Comparison of ENCODE assay signal across 8 cellular contexts in genomic region chr11:66842896-66843775, GRCh38. TPM values are rescaled to one million over a fixed set of nuclear protein-coding genes. Genes with fewer than 3 reads are reported as not detected.
A peak's percentile ranks its signal among the peaks of the same experiment; 100 is the strongest.
DNase-seq lines count a peak whose midpoint lies in the region; ATAC-seq and TF ChIP-seq lines count a peak whose summit lies in the region.

RCE1 (plus strand) TSS chr11:66843441; CDS start chr11:66843456, 15 bp downstream.

- H2AFZ ChIP-seq in ACC112 (ENCODE audit: low read length, unreplicated experiment) = peak within 1 kb of the TSS; percentile 80

- H3K27me3 Mint-ChIP-seq in activated B cell treated with CpG ODN at 0.5 μM for 24 hours = no peaks in the 10 kb centered on the region

- peaks cover 35% of the 10 kb centered on the region for H3K36me3 Mint-ChIP-seq in activated B cell treated with CpG ODN at 0.5 μM for 24 hours (ENCODE audit: low read depth)

- intact Hi-C loops in activated B cell treated with CpG ODN at 0.5 μM for 24 hours (cut with micrococcal nuclease) = loop anchor here (1.0 to 10.0 kb wide), 6 partner anchors 13 to 790 kb away; partner anchors contain the start of genes ACTN3, BRMS1, SF3B2 and ZDHHC24

- H3K27ac ChIP-seq in ACC112 (ENCODE audit: low read depth, low read length) = peak within 1 kb of the TSS; percentile 88

- H3K4me3 ChIP-seq in ACC112 (ENCODE audit: low read depth, low read length) (peak within 1 kb of the TSS; percentile 98), cardiac fibroblast (replicated peaks in 1 of 2; ENCODE audit: low read depth in 2 of 2, low read length in 2 of 2) (peak within 1 kb of the TSS; percentile 98 to 99)

- POLR2A ChIA-PET in activated B cell treated with CpG ODN at 0.5 μM for 24 hours (lab: Charles Lee) = interaction anchor here (0.8 to 7.4 kb wide), 30 partner anchors 9 to 1228 kb away, joined by 3 to 123 read pairs (median 4); partner anchors contain the start of genes ACTN3, BRMS1, DPP3 and MRPL11

- peaks cover 45% of the 10 kb centered on the region for H3K4me1 Mint-ChIP-seq in activated B cell treated with CpG ODN at 0.5 μM for 24 hours

- peak within 1 kb of the TSS; percentile 92 for H3K4me3 Mint-ChIP-seq in activated B cell treated with CpG ODN at 0.5 μM for 24 hours

- H3K79me2 ChIP-seq in ACC112 (ENCODE audit: control insufficient read depth, insufficient read depth, low read length, unreplicated experiment) = peaks cover 52% of the 10 kb centered on the region

- CTCF ChIA-PET in activated B cell treated with CpG ODN at 0.5 μM for 24 hours (lab: Charles Lee) = interaction anchor here (1.4 kb wide), 2 partner anchors 9 to 27 kb away, joined by 4 to 5 read pairs; no protein-coding TSS in a partner anchor

- TF ChIP-seq CTCF in activated B cell treated with CpG ODN at 0.5 μM for 24 hours (IDR thresholded peaks at IDR 0.05) (no peak), cardiac fibroblast (IDR thresholded peaks at IDR 0.05; ENCODE audit: low read depth, low read length) (no peak)

- no peaks in the 10 kb centered on the region for H3K9me3 Mint-ChIP-seq in activated B cell treated with CpG ODN at 0.5 μM for 24 hours

- DNase-seq in NCI-H2171 treated with DMSO at 0.1 percent for 48 hours (lab: John Stamatoyannopoulos, UW) = peak; percentile 82
- peak; percentile 93 for DNase-seq in activated B cell treated with CpG ODN at 0.5 μM for 24 hours
- DNase-seq in cardiac fibroblast (ENCODE audit: low read depth in 2 of 2) = peak; percentile 87 to 94
- DNase-seq in islet precursor cell = peak; percentile 92
- DNase-seq in stimulated activated CD4-positive, alpha-beta T cell treated with anti-CD3 and anti-CD28 coated beads, Interleukin-12 subunit alpha, Interleukin-12 subunit beta, amount 100 ng/mL, for 48 hours (ENCODE audit: low read depth in 2 of 3, low spot score in 1 of 3) = peak; percentile 77 to 88 (median 79)

- peak within 1 kb of the TSS; percentile 90 for H3K27ac Mint-ChIP-seq in activated B cell treated with CpG ODN at 0.5 μM for 24 hours

- ATAC-seq in GM18861 (IDR thresholded peaks at IDR 0.05; ENCODE audit: unreplicated experiment) (peak; percentile 72), HG03097 (IDR thresholded peaks at IDR 0.05; ENCODE audit: low FRiP score, unreplicated experiment) (peak; percentile 77), activated B cell treated with CpG ODN at 0.5 μM for 24 hours (ENCODE audit: low read depth) (peak; percentile 91)

- H3K4me1 ChIP-seq in ACC112 (ENCODE audit: control insufficient read depth, insufficient read depth, low read length, unreplicated experiment) = peaks cover 36% of the 10 kb centered on the region

- peaks cover 3% of the 10 kb centered on the region; the same call in 1 of the 2 replicates for H3K36me3 ChIP-seq in ACC112 (ENCODE audit: insufficient read depth, low read length)

- no peaks in the 10 kb centered on the region for H3K27me3 ChIP-seq in ACC112 (ENCODE audit: insufficient read depth, low read length)

RNA-seq across cellular contexts. Expression of gene RCE1, which starts in this region (rescaled TPM):
- 20.1 and 21.4 TPM in 2 replicates for total RNA-seq in activated B cell treated with CpG ODN at 0.5 μM for 24 hours

Comparison
In these comparisons a context has a peak if more than half of its experiments do, and no peak if none do; other contexts are left out.
1. Peak in every context shown above with its lines: DNase-seq, ATAC-seq, H3K4me3 ChIP-seq and H3K27ac ChIP-seq.